Comparison of ENCODE assay signal across 17 cellular contexts in the genomic region with DNA sequence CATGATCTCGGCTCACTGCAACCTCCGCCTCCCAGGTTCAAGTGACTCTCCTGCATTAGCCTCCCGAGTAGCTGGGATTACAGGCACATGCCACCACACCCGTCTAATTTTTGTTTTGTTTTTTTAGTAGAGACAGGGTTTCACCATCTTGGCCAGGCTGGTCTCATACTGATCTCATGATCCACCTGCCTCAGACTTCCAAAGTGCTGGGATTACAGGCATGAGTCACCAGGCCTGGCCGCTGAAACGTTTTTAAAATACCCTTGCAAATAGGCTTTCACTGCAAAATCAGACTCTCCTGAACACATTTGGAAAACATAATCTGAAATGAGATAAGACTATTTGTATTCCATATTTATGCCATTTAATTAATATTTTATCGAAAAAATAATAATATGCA.
DNase-seq lines count a peak whose midpoint lies in the region; ATAC-seq and TF ChIP-seq lines count a peak whose summit lies in the region.
"Had no signal": no experiment of that assay in that cellular context is flagged by ENCODE, and none has a peak within 500 bp of the region (broad histone marks: within the 10 kb centered on the region; RNA-seq: fewer than 3 reads in every experiment).

No MANE protein-coding gene starts in this region.

- H3K27me3 Mint-ChIP-seq in activated naive CD4-positive, alpha-beta T cell treated with anti-CD3 and anti-CD28 coated beads for 36 hours (ENCODE audit: low read depth) = no peaks in the 10 kb centered on the region
- no peaks in the 10 kb centered on the region for H3K27me3 Mint-ChIP-seq in CD4-positive, alpha-beta T cell

- no peaks in the 10 kb centered on the region for H3K36me3 Mint-ChIP-seq in activated naive CD4-positive, alpha-beta T cell treated with anti-CD3 and anti-CD28 coated beads for 36 hours (ENCODE audit: low read depth)
- no peaks in the 10 kb centered on the region for H3K36me3 Mint-ChIP-seq in CD4-positive, alpha-beta T cell (ENCODE audit: low read depth)

- ATAC-seq in CD4-positive, alpha-beta T cell (ENCODE audit: poor library complexity) = no peak
- ATAC-seq: A549 had no signal

- H3K9me3 ChIP-seq in CD4-positive, alpha-beta T cell (ENCODE audit: control insufficient read depth, low read length) = no peaks in the 10 kb centered on the region
- H3K9me3 ChIP-seq: A549, BE2C had no signal

- H3K4me3 Mint-ChIP-seq in activated naive CD4-positive, alpha-beta T cell treated with anti-CD3 and anti-CD28 coated beads for 36 hours = no peak overlapping the region
- no peak overlapping the region for H3K4me3 Mint-ChIP-seq in CD4-positive, alpha-beta T cell
- H3K4me3 Mint-ChIP-seq: HFFc6 had no signal

- H3K9me3 Mint-ChIP-seq in activated naive CD4-positive, alpha-beta T cell treated with anti-CD3 and anti-CD28 coated beads for 36 hours = no peaks in the 10 kb centered on the region
- peaks cover 2% of the 10 kb centered on the region for H3K9me3 Mint-ChIP-seq in CD4-positive, alpha-beta T cell
- H3K9me3 Mint-ChIP-seq: HFFc6 had no signal

- no peaks in the 10 kb centered on the region for H3K4me1 Mint-ChIP-seq in activated naive CD4-positive, alpha-beta T cell treated with anti-CD3 and anti-CD28 coated beads for 36 hours (ENCODE audit: low read depth)
- H3K4me1 Mint-ChIP-seq in CD4-positive, alpha-beta T cell (ENCODE audit: low read depth) = no peaks in the 10 kb centered on the region

- no peak overlapping the region for H3K27ac Mint-ChIP-seq in activated naive CD4-positive, alpha-beta T cell treated with anti-CD3 and anti-CD28 coated beads for 36 hours
- no peak overlapping the region for H3K27ac Mint-ChIP-seq in CD4-positive, alpha-beta T cell
- H3K27ac Mint-ChIP-seq: HFFc6 had no signal

- H3K27ac ChIP-seq in CD4-positive, alpha-beta T cell (ENCODE audit: low read depth, low read length) = no peak overlapping the region
- H3K27ac ChIP-seq: A549, C4-2B, HL-60, KMS-11 had no signal

- DNase-seq in HT1080 (ENCODE audit: low read depth) (peak; percentile 53), NCI-H226 (peak; percentile 22), astrocyte of the hippocampus (ENCODE audit: low read depth, low spot score) (peak; percentile 1), iris pigment epithelial cell (ENCODE audit: low read depth) (peak; percentile 8), GM13976 (ENCODE audit: low spot score) (no peak)
- no peak for DNase-seq in activated effector memory CD4-positive, alpha-beta T cell treated with Interleukin-2 at 50 U/mL for 16 hours
- no peak for DNase-seq in activated naive CD4-positive, alpha-beta T cell treated with anti-CD3 and anti-CD28 coated beads for 36 hours
- no peak for DNase-seq in CD4-positive, alpha-beta T cell
- DNase-seq: BE2C, DMS79, HCEC 1CT, HFFc6, IMR-90 had no signal

- no peak for TF ChIP-seq CTCF in GM13976 (IDR thresholded peaks at IDR 0.05; ENCODE audit: borderline replicate concordance, control extremely low read depth, extremely low read depth, insufficient read depth, missing control alignments)
- TF ChIP-seq CTCF in CD4-positive, alpha-beta T cell (IDR thresholded peaks at IDR 0.05) = no peak

- POLR2A ChIA-PET in CD4-positive, alpha-beta T cell (lab: Charles Lee) = no interaction called here

- CTCF ChIA-PET in activated naive CD4-positive, alpha-beta T cell treated with anti-CD3 and anti-CD28 coated beads for 36 hours (lab: Charles Lee) = no interaction called here
- CTCF ChIA-PET in CD4-positive, alpha-beta T cell (lab: Charles Lee) = no interaction called here

- in situ Hi-C loops in GM13976 (cut with MboI; ENCODE audit: low sequenced_read_pairs, unreplicated experiment) = no loop called here

- intact Hi-C loops in activated naive CD4-positive, alpha-beta T cell treated with anti-CD3 and anti-CD28 coated beads for 36 hours (cut with micrococcal nuclease) = no loop called here
- intact Hi-C loops in CD4-positive, alpha-beta T cell (cut with DNase I, micrococcal nuclease) = no loop called here

- H3K27me3 ChIP-seq in CD4-positive, alpha-beta T cell (ENCODE audit: control insufficient read depth, insufficient read depth, low read length) = no peaks in the 10 kb centered on the region
- H3K27me3 ChIP-seq: BE2C had no signal

Comparison
In these comparisons a context has a peak if more than half of its experiments do, and no peak if none do; other contexts are left out.
1. DNase-seq: peak in HT1080 (single experiment), NCI-H226 (single experiment), astrocyte of the hippocampus (single experiment) and iris pigment epithelial cell (single experiment); none in activated effector memory CD4-positive, alpha-beta T cell treated with Interleukin-2 at 50 U/mL for 16 hours (single experiment), activated naive CD4-positive, alpha-beta T cell treated with anti-CD3 and anti-CD28 coated beads for 36 hours (single experiment), GM13976 (single experiment) and CD4-positive, alpha-beta T cell (0 of 10).